ENCODE assay signal across 28 cellular contexts in genomic region chr1:47537268-47537667, GRCh38.
"Had no signal": no experiment of that assay in that cellular context is flagged by ENCODE, and none has a peak within 500 bp of the region (broad histone marks: within the 10 kb centered on the region; RNA-seq: fewer than 3 reads in every experiment).

No MANE protein-coding gene starts in this region.

- H3K9ac ChIP-seq: neural progenitor cell, parathyroid adenoma had no signal

- H3K4me3 Mint-ChIP-seq: nephron; neural progenitor cell; stimulated activated effector memory CD8-positive, alpha-beta T cell treated with anti-CD3 and anti-CD28 coated beads, Interleukin-12 subunit alpha, Interleukin-12 subunit beta, amount 100 ng/mL, for 72 hours; stimulated activated naive B cell treated with anti-CD40 and anti-IgM and Interleukin-4, amounts not matched to agents 10 μg/mL and 1 μg/mL and 100 μg/mL, for 72 hours; stimulated activated naive CD8-positive, alpha-beta T cell treated with anti-CD3 and anti-CD28 coated beads, Interleukin-15, Interleukin-2, amounts not matched to agents 100 ng/mL and 50 ng/mL, for 24 hours had no signal

- H3K36me3 Mint-ChIP-seq: neural progenitor cell; stimulated activated effector memory CD8-positive, alpha-beta T cell treated with anti-CD3 and anti-CD28 coated beads, Interleukin-12 subunit alpha, Interleukin-12 subunit beta, amount 100 ng/mL, for 72 hours; stimulated activated naive B cell treated with anti-CD40 and anti-IgM and Interleukin-4, amounts not matched to agents 10 μg/mL and 1 μg/mL and 100 μg/mL, for 72 hours had no signal

- H3K9me3 Mint-ChIP-seq: stimulated activated effector memory CD8-positive, alpha-beta T cell treated with anti-CD3 and anti-CD28 coated beads, Interleukin-12 subunit alpha, Interleukin-12 subunit beta, amount 100 ng/mL, for 72 hours had no signal

- FAIRE-seq: small intestine, urothelium cell line had no signal

- H3K4me1 ChIP-seq: parathyroid adenoma, right lobe of liver had no signal

- H3K27me3 ChIP-seq: ovary, right lobe of liver, sigmoid colon, thyroid gland, upper lobe of left lung, vagina had no signal

- H3K27ac Mint-ChIP-seq: progenitor cell of endocrine pancreas; stimulated activated effector memory CD8-positive, alpha-beta T cell treated with anti-CD3 and anti-CD28 coated beads, Interleukin-12 subunit alpha, Interleukin-12 subunit beta, amount 100 ng/mL, for 72 hours; stimulated activated naive B cell treated with anti-CD40 and anti-IgM and Interleukin-4, amounts not matched to agents 10 μg/mL and 1 μg/mL and 100 μg/mL, for 72 hours; stimulated activated naive CD8-positive, alpha-beta T cell treated with anti-CD3 and anti-CD28 coated beads, Interleukin-15, Interleukin-2, amounts not matched to agents 100 ng/mL and 50 ng/mL, for 24 hours had no signal

- H3K27ac ChIP-seq: neural progenitor cell, ovary, parathyroid adenoma, psoas muscle, right lobe of liver, sigmoid colon, stomach, thoracic aorta, thyroid gland, tibial nerve, vagina had no signal

- H3K36me3 ChIP-seq: neural progenitor cell, ovary, right lobe of liver, sigmoid colon, stomach, thoracic aorta, thyroid gland, tibial nerve, upper lobe of left lung, vagina had no signal

- DNase-seq: occipital lobe; ovary; posterior cingulate gyrus; psoas muscle; right cardiac atrium; right lobe of liver; sigmoid colon; small intestine; stimulated activated CD4-positive, alpha-beta T cell treated with anti-CD3 and anti-CD28 coated beads, Interleukin-15, amount 100 ng/mL, for 24 hours; stimulated activated CD4-positive, alpha-beta T cell treated with anti-CD3 and anti-CD28 coated beads, Interleukin-2, amount 100 ng/mL, for 24 hours; stimulated activated CD4-positive, alpha-beta T cell treated with anti-CD3 and anti-CD28 coated beads, Interleukin-2, amount 100 ng/mL, for 48 hours; stimulated activated CD4-positive, alpha-beta T cell treated with anti-CD3 and anti-CD28 coated beads, Interleukin-4, amount 100 ng/mL, for 24 hours; stimulated activated naive B cell treated with anti-CD40 and anti-IgM and Interleukin-4, amounts not matched to agents 10 μg/mL and 1 μg/mL and 100 μg/mL, for 72 hours; stimulated activated naive CD4-positive, alpha-beta T cell treated with Interleukin-2 at 50 U/mL for 16 hours; stomach; thyroid gland; trophoblast cell had no signal

- H3K4me3 ChIP-seq: neural progenitor cell, ovary, psoas muscle, right lobe of liver, sigmoid colon, stomach, thoracic aorta, thyroid gland, tibial nerve, upper lobe of left lung, vagina had no signal

- H3K4me2 ChIP-seq: neural progenitor cell had no signal

- H3K9me3 ChIP-seq: ovary, psoas muscle, right lobe of liver, thoracic aorta, thyroid gland, upper lobe of left lung, vagina had no signal
